ENCODE assay signal across 1 cellular context in the genomic region with DNA sequence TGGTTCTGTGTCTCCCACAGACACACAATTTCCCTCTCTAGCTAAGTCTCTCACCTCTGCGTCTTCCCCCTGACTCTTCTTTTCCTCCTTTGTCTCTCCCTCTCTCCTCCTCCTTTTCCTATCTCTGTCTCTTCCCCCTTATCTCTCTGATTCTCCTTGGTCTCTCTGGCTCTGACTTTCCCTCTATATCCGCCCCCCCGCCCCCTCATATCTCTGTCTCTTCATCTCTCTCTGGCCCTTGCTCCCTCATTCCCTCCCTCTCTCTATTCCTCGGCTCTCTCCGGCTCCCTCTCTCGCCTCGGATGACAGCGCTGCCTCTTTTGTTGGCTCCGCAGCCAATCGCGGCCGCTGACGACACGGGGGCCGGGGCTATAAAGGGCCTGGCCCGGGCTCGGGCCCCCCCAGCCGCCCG.
TF ChIP-seq lines count a peak whose summit lies in the region.

A gene (plus strand): TSS at position 404 of the 412 bp plus-strand sequence. CDS start 195 bp downstream, outside the sequence.

TF ChIP-seq in GM23338, 12 proteins besides CTCF, POLR2A, EP300 and RAD21 (continued from another document):
- TF ChIP-seq, protein P1, sequence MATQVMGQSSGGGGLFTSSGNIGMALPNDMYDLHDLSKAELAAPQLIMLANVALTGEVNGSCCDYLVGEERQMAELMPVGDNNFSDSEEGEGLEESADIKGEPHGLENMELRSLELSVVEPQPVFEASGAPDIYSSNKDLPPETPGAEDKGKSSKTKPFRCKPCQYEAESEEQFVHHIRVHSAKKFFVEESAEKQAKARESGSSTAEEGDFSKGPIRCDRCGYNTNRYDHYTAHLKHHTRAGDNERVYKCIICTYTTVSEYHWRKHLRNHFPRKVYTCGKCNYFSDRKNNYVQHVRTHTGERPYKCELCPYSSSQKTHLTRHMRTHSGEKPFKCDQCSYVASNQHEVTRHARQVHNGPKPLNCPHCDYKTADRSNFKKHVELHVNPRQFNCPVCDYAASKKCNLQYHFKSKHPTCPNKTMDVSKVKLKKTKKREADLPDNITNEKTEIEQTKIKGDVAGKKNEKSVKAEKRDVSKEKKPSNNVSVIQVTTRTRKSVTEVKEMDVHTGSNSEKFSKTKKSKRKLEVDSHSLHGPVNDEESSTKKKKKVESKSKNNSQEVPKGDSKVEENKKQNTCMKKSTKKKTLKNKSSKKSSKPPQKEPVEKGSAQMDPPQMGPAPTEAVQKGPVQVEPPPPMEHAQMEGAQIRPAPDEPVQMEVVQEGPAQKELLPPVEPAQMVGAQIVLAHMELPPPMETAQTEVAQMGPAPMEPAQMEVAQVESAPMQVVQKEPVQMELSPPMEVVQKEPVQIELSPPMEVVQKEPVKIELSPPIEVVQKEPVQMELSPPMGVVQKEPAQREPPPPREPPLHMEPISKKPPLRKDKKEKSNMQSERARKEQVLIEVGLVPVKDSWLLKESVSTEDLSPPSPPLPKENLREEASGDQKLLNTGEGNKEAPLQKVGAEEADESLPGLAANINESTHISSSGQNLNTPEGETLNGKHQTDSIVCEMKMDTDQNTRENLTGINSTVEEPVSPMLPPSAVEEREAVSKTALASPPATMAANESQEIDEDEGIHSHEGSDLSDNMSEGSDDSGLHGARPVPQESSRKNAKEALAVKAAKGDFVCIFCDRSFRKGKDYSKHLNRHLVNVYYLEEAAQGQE (IDR thresholded peaks at IDR 0.05; ENCODE audit: unreplicated experiment) = no peak
TF ChIP-seq in GM23338: peak in this region for 2.
